In the genomic region with DNA sequence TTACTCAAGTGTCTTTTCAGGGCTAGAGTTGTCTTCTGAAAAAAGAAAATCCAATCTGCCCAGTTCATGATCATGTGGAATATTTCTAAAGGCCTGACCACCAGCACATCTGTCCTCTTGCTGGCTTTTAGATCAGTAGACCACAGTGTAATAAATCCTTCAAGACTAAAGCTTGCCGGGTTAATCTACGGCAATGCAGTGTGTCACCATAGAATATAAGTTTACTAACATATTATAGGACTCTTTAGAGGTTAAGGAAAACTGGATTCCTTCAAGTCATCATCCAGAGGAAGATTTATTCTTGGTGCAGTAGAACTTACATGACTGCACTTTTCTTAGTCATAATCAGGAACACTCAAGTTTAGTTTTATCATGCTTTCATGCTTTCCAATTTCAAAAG, we compare ENCODE assay signal across 17 cellular contexts.
"Had no signal": no experiment of that assay in that cellular context is flagged by ENCODE, and none has a peak within 500 bp of the region (broad histone marks: within the 10 kb centered on the region; RNA-seq: fewer than 3 reads in every experiment).

No MANE protein-coding gene starts in this region.

- H3K4me1 ChIP-seq: body of pancreas, colonic mucosa, gastrocnemius medialis, transverse colon, vagina had no signal

- H3K27me3 ChIP-seq: body of pancreas, colonic mucosa, gastrocnemius medialis, transverse colon, vagina had no signal

- DNase-seq: activated B cell treated with CpG ODN at 0.5 μM for 24 hours; activated CD4-positive, alpha-beta memory T cell treated with anti-CD3 and anti-CD28 coated beads for 36 hours; activated CD4-positive, alpha-beta T cell treated with anti-CD3 and anti-CD28 coated beads for 4 hours; activated naive CD8-positive, alpha-beta T cell treated with anti-CD3 and anti-CD28 coated beads for 36 hours; activated T-cell treated with anti-CD3 and anti-CD28 coated beads for 4 hours; amygdala; body of pancreas; colonic mucosa; endodermal cell; gastrocnemius medialis; head of caudate nucleus; retina; transverse colon had no signal

- H3K9me3 ChIP-seq: body of pancreas, colonic mucosa, gastrocnemius medialis, transverse colon, vagina had no signal

- H3K36me3 ChIP-seq: colonic mucosa, gastrocnemius medialis, transverse colon, vagina had no signal

- H3K4me3 ChIP-seq: body of pancreas, colonic mucosa, gastrocnemius medialis, lung, transverse colon, vagina had no signal

- H3K27ac ChIP-seq: body of pancreas, colonic mucosa, epithelial cell of prostate, gastrocnemius medialis, transverse colon, vagina had no signal

- ATAC-seq: body of pancreas, gastrocnemius medialis, left lobe of liver had no signal
